ENCODE assay signal across 10 cellular contexts in genomic region chr19:2774953-2775555, GRCh38. TPM values are rescaled to one million over a fixed set of nuclear protein-coding genes. Genes with fewer than 3 reads are reported as not detected.
DNase-seq lines count a peak whose midpoint lies in the region; ATAC-seq, FAIRE-seq and TF ChIP-seq lines count a peak whose summit lies in the region.
"Had no signal": no experiment of that assay in that cellular context is flagged by ENCODE, and none has a peak within 500 bp of the region (broad histone marks: within the 10 kb centered on the region; RNA-seq: fewer than 3 reads in every experiment).

No MANE protein-coding gene starts in this region.

- TF ChIP-seq CTCF in Loucy (conservative IDR thresholded peaks at IDR 0.05; ENCODE audit: low read length) (no peak), adrenal gland (IDR thresholded peaks at IDR 0.05) (no peak), left lung (IDR thresholded peaks at IDR 0.05) (no peak)

- peak in 3 of 7 donors; percentile 18 to 42 (median 30) for DNase-seq in adrenal gland
- DNase-seq in left lung: no peak
- no peak for DNase-seq in small intestine
- DNase-seq in NCI-H2196 (lab: John Stamatoyannopoulos, UW; ENCODE audit: unreplicated experiment): no peak
- DNase-seq in GM12891 (ENCODE audit: insufficient read length, low spot score): no peak
- DNase-seq: PC-3 had no signal

- peaks cover 56% of the 10 kb centered on the region for H4K20me1 ChIP-seq in Loucy (ENCODE audit: insufficient read depth, low read length, poor library complexity, severe bottlenecking)

- no peak overlapping the region for H3K9ac ChIP-seq in Loucy (ENCODE audit: low read depth, low read length, poor library complexity, severe bottlenecking)

- H3K4me1 ChIP-seq in Loucy (ENCODE audit: insufficient read depth, low read length, poor library complexity, severe bottlenecking) (peaks cover 16% of the 10 kb centered on the region), adrenal gland (replicated peaks in 1 of 2) (peaks cover 11 to 40% of the 10 kb centered on the region in 2 donors), left lung (peaks cover 0 to 41% of the 10 kb centered on the region in 2 donors), small intestine (ENCODE audit: control insufficient read depth in 2 of 2, insufficient read depth in 1 of 2, low read depth in 1 of 2, low read length in 1 of 2) (peaks cover 3% of the 10 kb centered on the region in 2 donors)
- H3K4me1 ChIP-seq: neural progenitor cell had no signal

- TF ChIP-seq POLR2A in adrenal gland (IDR thresholded peaks at IDR 0.05) (no peak), GM12891 (IDR thresholded peaks at IDR 0.05; ENCODE audit: low read depth, low read length) (no peak)

- H3K79me2 ChIP-seq in Loucy (ENCODE audit: insufficient read depth, low read length): peaks cover 87% of the 10 kb centered on the region

- ATAC-seq in left lung: peak; percentile 38
- ATAC-seq in GM19023 (IDR thresholded peaks at IDR 0.05; ENCODE audit: unreplicated experiment): no peak
- ATAC-seq in HG02973 (IDR thresholded peaks at IDR 0.05; ENCODE audit: unreplicated experiment): no peak
- ATAC-seq: PC-3 had no signal

- intact Hi-C loops in adrenal gland (cut with DNase I): no loop called here
- intact Hi-C loops in left lung (cut with DNase I): no loop called here

- no peaks in the 10 kb centered on the region for H3K27me3 ChIP-seq in Loucy (ENCODE audit: insufficient read depth, low read length, poor library complexity, severe bottlenecking)
- H3K27me3 ChIP-seq in adrenal gland: no peaks in the 10 kb centered on the region
- H3K27me3 ChIP-seq in left lung: no peaks in the 10 kb centered on the region
- no peaks in the 10 kb centered on the region for H3K27me3 ChIP-seq in small intestine (ENCODE audit: control insufficient read depth in 2 of 2, insufficient read depth in 2 of 2, low read length in 2 of 2)
- H3K27me3 ChIP-seq: neural progenitor cell had no signal

- peak overlapping the region; percentile 40 for H3K4me2 ChIP-seq in Loucy (ENCODE audit: low read depth, low read length, poor library complexity, severe bottlenecking)
- H3K4me2 ChIP-seq: neural progenitor cell had no signal

- H3K27ac ChIP-seq in adrenal gland: peak overlapping the region in 4 of 5 donors; percentile 40 to 89 (median 59)
- H3K27ac ChIP-seq in left lung: peak overlapping the region; percentile 76 to 82
- H3K27ac ChIP-seq in small intestine (ENCODE audit: low read depth in 1 of 2, low read length in 1 of 2): peak overlapping the region; percentile 91 to 92
- H3K27ac ChIP-seq: neural progenitor cell had no signal

- 72 to 82% (median 79%) methylated on average over 17 to 24 of the region's 24 CpGs for WGBS in adrenal gland, 4 donors
- WGBS in small intestine, 3 donors: 80 to 89% (median 80%) methylated on average over 24 of the region's 24 CpGs

- H3K36me3 ChIP-seq in Loucy (ENCODE audit: insufficient read depth, low read length) (no peaks in the 10 kb centered on the region), adrenal gland (replicated peaks in 1 of 2) (no peaks in the 10 kb centered on the region), left lung (peaks cover 0 to 22% of the 10 kb centered on the region in 2 donors), small intestine (ENCODE audit: control insufficient read depth in 2 of 2, insufficient read depth in 2 of 2, low read length in 2 of 2) (no peaks in the 10 kb centered on the region)
- H3K36me3 ChIP-seq: neural progenitor cell had no signal

- no peak for FAIRE-seq in small intestine (lab: Jason Lieb, UNC)
- FAIRE-seq in GM12891 (lab: Jason Lieb, UNC): no peak

- H3F3A ChIP-seq in Loucy (ENCODE audit: low read depth): no peaks in the 10 kb centered on the region

- no peaks in the 10 kb centered on the region for H3K9me2 ChIP-seq in Loucy (replicated peaks; ENCODE audit: low read depth, low read length)

- H3K9me3 ChIP-seq in Loucy (ENCODE audit: insufficient read depth, low read depth, low read length): no peaks in the 10 kb centered on the region
- H3K9me3 ChIP-seq in adrenal gland (replicated peaks in 1 of 3): no peaks in the 10 kb centered on the region
- H3K9me3 ChIP-seq in left lung: no peaks in the 10 kb centered on the region
- no peaks in the 10 kb centered on the region for H3K9me3 ChIP-seq in small intestine (ENCODE audit: control insufficient read depth, low read depth)

- no peak overlapping the region for H2AFZ ChIP-seq in Loucy (ENCODE audit: low read length)
- H2AFZ ChIP-seq: neural progenitor cell had no signal

- H3K4me3 ChIP-seq in Loucy (ENCODE audit: low read length, poor library complexity, severe bottlenecking) (no peak overlapping the region), adrenal gland (peak overlapping the region in 1 of 4 donors; percentile 24), left lung (peak overlapping the region in 1 of 2 donors; percentile 21), small intestine (ENCODE audit: low read depth in 1 of 2, low read length in 2 of 2) (no peak overlapping the region)
- H3K4me3 ChIP-seq: neural progenitor cell had no signal

TF ChIP-seq in GM12891, 5 proteins besides CTCF, POLR2A, EP300 and RAD21:
- TF ChIP-seq SPI1 (IDR thresholded peaks at IDR 0.05; ENCODE audit: low read depth, low read length): no peak
- TF ChIP-seq POU2F2 (IDR thresholded peaks at IDR 0.05; ENCODE audit: low read depth, low read length): no peak
- no peak for TF ChIP-seq TAF1 (IDR thresholded peaks at IDR 0.05; ENCODE audit: low read depth, low read length)
- TF ChIP-seq POLR2AphosphoS5 (IDR thresholded peaks at IDR 0.05; ENCODE audit: low read depth, low read length): no peak
- TF ChIP-seq PAX5 (IDR thresholded peaks at IDR 0.05; ENCODE audit: insufficient read depth, low read length, severe bottlenecking): no peak

RNA-seq across cellular contexts. Expression of gene SGTA, which starts 8.0 kb away (rescaled TPM):
- total RNA-seq in adrenal gland: 10 to 100 TPM; 42.6 to 79.2 (median 54.9) TPM
- 100 to 1,000 TPM in 1 of 3 donors, 10 to 100 TPM in 2; 30.3 to 104 (median 74.5) TPM for polyA plus RNA-seq in adrenal gland
- 10 to 100 TPM; 39.6 to 46.3 TPM for total RNA-seq in left lung
- 10 to 100 TPM; 62.6 to 79.5 (median 76.7) TPM for polyA plus RNA-seq in small intestine
- polyA plus RNA-seq in GM12891 (2012; ENCODE audit: low read depth, missing spikeins): 46.3 TPM

RNA-seq across cellular contexts. Expression of gene THOP1, which starts 10.2 kb away (rescaled TPM):
- 10 to 100 TPM; 33.0 to 77.3 (median 46.2) TPM for total RNA-seq in adrenal gland
- 100 to 1,000 TPM in 1 of 3 donors, 10 to 100 TPM in 2; 23.1 to 138 (median 63.0) TPM for polyA plus RNA-seq in adrenal gland
- 10 to 100 TPM; 46.3 to 65.3 TPM for total RNA-seq in left lung
- polyA plus RNA-seq in small intestine: 10 to 100 TPM; 77.5 to 86.3 (median 78.6) TPM
- polyA plus RNA-seq in GM12891 (2012; ENCODE audit: low read depth, missing spikeins): 146 TPM

RNA-seq across cellular contexts. Expression of gene SLC39A3, which starts 35.2 kb away (rescaled TPM):
- 10 to 100 TPM; 35.0 to 75.8 (median 40.8) TPM for total RNA-seq in adrenal gland
- polyA plus RNA-seq in adrenal gland: 10 to 100 TPM; 39.4 to 72.2 (median 44.2) TPM
- total RNA-seq in left lung: 10 to 100 TPM; 28.4 to 33.6 TPM
- 10 to 100 TPM; 10.7 to 39.1 (median 14.1) TPM for polyA plus RNA-seq in small intestine
- polyA plus RNA-seq in GM12891 (2012; ENCODE audit: low read depth, missing spikeins): 19.8 TPM

RNA-seq across cellular contexts. Expression of gene ZNF554, which starts 44.6 kb away (rescaled TPM):
- total RNA-seq in adrenal gland: 1 to 10 TPM; 1.6 to 6.4 (median 3.9) TPM
- 1 to 10 TPM; 2.7 to 6.9 (median 3.3) TPM for polyA plus RNA-seq in adrenal gland
- total RNA-seq in left lung: 1 to 10 TPM; 2.1 to 4.1 TPM
- polyA plus RNA-seq in small intestine: 1 to 10 TPM; 2.0 to 6.7 (median 3.2) TPM
- 0.85 TPM for polyA plus RNA-seq in GM12891 (2012; ENCODE audit: low read depth, missing spikeins)

RNA-seq across cellular contexts. Expression of gene DIRAS1, which starts 53.9 kb away (rescaled TPM):
- total RNA-seq in adrenal gland (1 to 10 TPM in 6 of 8 donors, under 1 TPM in 2; 0.09 to 4.8 (median 2.2) TPM), left lung (1 to 10 TPM in 1 of 2 donors, under 1 TPM in 1; 0.71 to 2.0 TPM)
- polyA plus RNA-seq in adrenal gland (1 to 10 TPM; 1.4 to 2.3 (median 1.7) TPM), small intestine (1 to 10 TPM in 2 of 3 donors, not detected in 1; 1.6 to 3.0 TPM)
- 0.08 TPM for polyA plus RNA-seq in GM12891 (2012; ENCODE audit: low read depth, missing spikeins)
